Comparison of ENCODE assay signal across 18 cellular contexts in genomic region chr1:151356668-151357067, GRCh38. TPM values are rescaled to one million over a fixed set of nuclear protein-coding genes. Genes with fewer than 3 reads are reported as not detected.
DNase-seq lines count a peak whose midpoint lies in the region; ATAC-seq, FAIRE-seq and TF ChIP-seq lines count a peak whose summit lies in the region.
"Had no signal": no experiment of that assay in that cellular context is flagged by ENCODE, and none has a peak within 500 bp of the region (broad histone marks: within the 10 kb centered on the region; RNA-seq: fewer than 3 reads in every experiment).

No MANE protein-coding gene starts in this region.

- no peak for TF ChIP-seq POLR2A in Peyer's patch (IDR thresholded peaks at IDR 0.05)

- H3K9me3 ChIP-seq in Loucy (ENCODE audit: insufficient read depth, low read depth, low read length) (no peaks in the 10 kb centered on the region), Peyer's patch (no peaks in the 10 kb centered on the region)

- no peaks in the 10 kb centered on the region for H3K79me2 ChIP-seq in Loucy (ENCODE audit: insufficient read depth, low read length)

- H3K36me3 ChIP-seq in Loucy (ENCODE audit: insufficient read depth, low read length) (no peaks in the 10 kb centered on the region), Peyer's patch (no peaks in the 10 kb centered on the region)
- H3K36me3 ChIP-seq: HAP-1 had no signal

- no peaks in the 10 kb centered on the region for H3F3A ChIP-seq in Loucy (ENCODE audit: low read depth)

- no peaks in the 10 kb centered on the region for H4K20me1 ChIP-seq in Loucy (ENCODE audit: insufficient read depth, low read length, poor library complexity, severe bottlenecking)
- H4K20me1 ChIP-seq: BLaER1 had no signal

- DNase-seq in DMS53 (lab: John Stamatoyannopoulos, UW) (peak; percentile 42), DMS53 treated with DMSO at 0.1 percent for 48 hours (lab: John Stamatoyannopoulos, UW; ENCODE audit: unreplicated experiment) (no peak), amniotic epithelial cell (ENCODE audit: low read depth) (peak; percentile 48), Peyer's patch (no peak), urothelium cell line (ENCODE audit: low spot score) (no peak)
- DNase-seq in stimulated activated naive CD8-positive, alpha-beta T cell treated with anti-CD3 and anti-CD28 coated beads, Interleukin-15, amount 100 ng/mL, for 72 hours: no peak
- DNase-seq: EL, NCI-H146, NCI-H2227 treated with DMSO at 0.1 percent for 48 hours, NCI-H526, SHP77 treated with DMSO at 0.1 percent for 48 hours, T-cell had no signal

- H3K4me1 Mint-ChIP-seq in nephron: peaks cover 8% of the 10 kb centered on the region
- no peaks in the 10 kb centered on the region for H3K4me1 Mint-ChIP-seq in stimulated activated naive CD8-positive, alpha-beta T cell treated with anti-CD3 and anti-CD28 coated beads, Interleukin-15, amount 100 ng/mL, for 72 hours
- H3K4me1 Mint-ChIP-seq: T-cell had no signal

- no peak for FAIRE-seq in urothelium cell line (lab: Jason Lieb, UNC)
- FAIRE-seq: HepG2 had no signal

- no peaks in the 10 kb centered on the region for H3K27me3 ChIP-seq in Loucy (ENCODE audit: insufficient read depth, low read length, poor library complexity, severe bottlenecking)
- H3K27me3 ChIP-seq in Peyer's patch: no peaks in the 10 kb centered on the region
- H3K27me3 ChIP-seq: BLaER1 had no signal

- no peaks in the 10 kb centered on the region for H3K9me2 ChIP-seq in Loucy (replicated peaks; ENCODE audit: low read depth, low read length)

- H3K9ac ChIP-seq in Loucy (ENCODE audit: low read depth, low read length, poor library complexity, severe bottlenecking): no peak overlapping the region
- H3K9ac ChIP-seq: BLaER1 had no signal

- H3K4me2 ChIP-seq in Loucy (ENCODE audit: low read depth, low read length, poor library complexity, severe bottlenecking): no peak overlapping the region
- H3K4me2 ChIP-seq: BLaER1 had no signal

- peaks cover 11% of the 10 kb centered on the region for H3K36me3 Mint-ChIP-seq in nephron (ENCODE audit: low read depth)
- H3K36me3 Mint-ChIP-seq: T-cell had no signal

- no peak overlapping the region for H3K4me3 ChIP-seq in Loucy (ENCODE audit: low read length, poor library complexity, severe bottlenecking)
- H3K4me3 ChIP-seq in Peyer's patch: no peak overlapping the region
- H3K4me3 ChIP-seq: BLaER1, HAP-1 had no signal

- H3K27me3 Mint-ChIP-seq in nephron (ENCODE audit: low read depth): no peaks in the 10 kb centered on the region
- no peaks in the 10 kb centered on the region for H3K27me3 Mint-ChIP-seq in stimulated activated naive CD8-positive, alpha-beta T cell treated with anti-CD3 and anti-CD28 coated beads, Interleukin-15, amount 100 ng/mL, for 72 hours
- H3K27me3 Mint-ChIP-seq: T-cell had no signal

- TF ChIP-seq CTCF in Loucy (conservative IDR thresholded peaks at IDR 0.05; ENCODE audit: low read length) (no peak), nephron (IDR thresholded peaks at IDR 0.05; ENCODE audit: unreplicated experiment in 3 of 3) (no peak), Peyer's patch (IDR thresholded peaks at IDR 0.05) (no peak)

- ATAC-seq in stimulated activated naive CD8-positive, alpha-beta T cell treated with anti-CD3 and anti-CD28 coated beads, Interleukin-15, amount 100 ng/mL, for 72 hours: no peak
- ATAC-seq: T-cell had no signal

- no peak overlapping the region for H3K4me3 Mint-ChIP-seq in nephron
- no peak overlapping the region for H3K4me3 Mint-ChIP-seq in stimulated activated naive CD8-positive, alpha-beta T cell treated with anti-CD3 and anti-CD28 coated beads, Interleukin-15, amount 100 ng/mL, for 72 hours
- H3K4me3 Mint-ChIP-seq: T-cell had no signal

- peak overlapping the region in 2 of 3 experiments; percentile 55 to 59 for H3K27ac Mint-ChIP-seq in nephron
- no peak overlapping the region for H3K27ac Mint-ChIP-seq in stimulated activated naive CD8-positive, alpha-beta T cell treated with anti-CD3 and anti-CD28 coated beads, Interleukin-15, amount 100 ng/mL, for 72 hours
- H3K27ac Mint-ChIP-seq: T-cell had no signal

- H3K4me1 ChIP-seq in Loucy (ENCODE audit: insufficient read depth, low read length, poor library complexity, severe bottlenecking) (no peaks in the 10 kb centered on the region), Peyer's patch (no peaks in the 10 kb centered on the region)
- H3K4me1 ChIP-seq: HAP-1 had no signal

- H2AFZ ChIP-seq in Loucy (ENCODE audit: low read length): 0 out of 2 replicates have a peak overlapping the region, but pooled peaks have one; percentile 41

- H3K27ac ChIP-seq in Peyer's patch: no peak overlapping the region
- H3K27ac ChIP-seq: 22Rv1, BLaER1 had no signal

- peaks cover 19% of the 10 kb centered on the region for H3K9me3 Mint-ChIP-seq in nephron
- H3K9me3 Mint-ChIP-seq in stimulated activated naive CD8-positive, alpha-beta T cell treated with anti-CD3 and anti-CD28 coated beads, Interleukin-15, amount 100 ng/mL, for 72 hours: peaks cover 1 to 8% of the 10 kb centered on the region in 2 donors

RNA-seq across cellular contexts. Expression of gene RFX5, which starts 9.6 kb away (rescaled TPM):
- total RNA-seq in Peyer's patch: 100 to 1,000 TPM in 1 of 4 donors, 10 to 100 TPM in 3; 35.6 to 187 (median 42.0) TPM

RNA-seq across cellular contexts. Expression of gene SELENBP1, which starts 15.8 kb away (rescaled TPM):
- 100 to 1,000 TPM; 194 to 623 (median 467) TPM for total RNA-seq in Peyer's patch

RNA-seq across cellular contexts. Expression of gene PI4KB, which starts 29.5 kb away (rescaled TPM):
- total RNA-seq in Peyer's patch: 100 to 1,000 TPM in 1 of 4 donors, 10 to 100 TPM in 3; 68.0 to 147 (median 83.7) TPM

RNA-seq across cellular contexts. Expression of gene PSMB4, which starts 42.7 kb away (rescaled TPM):
- 100 to 1,000 TPM; 119 to 223 (median 167) TPM for total RNA-seq in Peyer's patch

Comparison
In these comparisons a context has a peak if more than half of its experiments do, and no peak if none do; other contexts are left out.
1. DNase-seq: peak in DMS53 (single experiment) and amniotic epithelial cell (single experiment); none in DMS53 treated with DMSO at 0.1 percent for 48 hours (single experiment), Peyer's patch (0 of 3), stimulated activated naive CD8-positive, alpha-beta T cell treated with anti-CD3 and anti-CD28 coated beads, Interleukin-15, amount 100 ng/mL, for 72 hours (0 of 2) and urothelium cell line (single experiment).
2. H3K27ac Mint-ChIP-seq: peak in nephron (2 of 3); none in stimulated activated naive CD8-positive, alpha-beta T cell treated with anti-CD3 and anti-CD28 coated beads, Interleukin-15, amount 100 ng/mL, for 72 hours (0 of 2).